17 cellular contexts compared by ENCODE assay signal in the genomic region with DNA sequence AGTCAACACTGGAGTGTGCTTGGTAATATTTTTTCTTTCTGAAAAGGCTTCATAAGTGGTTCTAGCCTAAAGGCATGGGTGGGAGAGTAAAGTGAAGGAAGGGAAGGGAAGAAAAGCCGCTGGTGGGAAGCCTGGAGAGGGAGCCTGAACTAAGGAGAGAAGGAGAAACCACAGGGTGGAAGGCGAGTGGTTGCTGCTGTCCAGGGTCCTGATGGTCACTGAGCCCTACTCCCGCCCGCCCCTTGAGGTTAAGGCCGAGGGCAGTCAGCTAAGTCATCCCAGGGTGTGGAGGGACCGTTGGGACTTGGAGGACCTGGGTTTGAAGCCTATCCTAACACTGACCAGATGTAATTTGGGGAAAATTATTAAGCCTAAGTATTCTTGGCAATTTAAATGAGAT.
DNase-seq lines count a peak whose midpoint lies in the region; ATAC-seq, FAIRE-seq and TF ChIP-seq lines count a peak whose summit lies in the region.
"Had no signal": no experiment of that assay in that cellular context is flagged by ENCODE, and none has a peak within 500 bp of the region (broad histone marks: within the 10 kb centered on the region; RNA-seq: fewer than 3 reads in every experiment).

No MANE protein-coding gene starts in this region.

- CTCF ChIA-PET in A549 (lab: Yijun Ruan, JAX): interaction anchor here (1.0 kb wide), 1 partner anchor 8 kb away, joined by 3 read pairs; no protein-coding TSS in a partner anchor
- CTCF ChIA-PET in CD4-positive, alpha-beta T cell (lab: Charles Lee): no interaction called here

- H3K9me3 ChIP-seq in A549 (no peaks in the 10 kb centered on the region), SJSA1 (replicated peaks) (peaks cover 21% of the 10 kb centered on the region)
- H3K9me3 ChIP-seq in CD4-positive, alpha-beta T cell (ENCODE audit: control insufficient read depth, low read length): no peaks in the 10 kb centered on the region
- H3K9me3 ChIP-seq: prostate gland had no signal

- H3K36me3 Mint-ChIP-seq in CD4-positive, alpha-beta T cell (ENCODE audit: low read depth): no peaks in the 10 kb centered on the region
- H3K36me3 Mint-ChIP-seq: mesothelial cell of epicardium; stimulated activated memory B cell treated with anti-CD40 and anti-IgM and Interleukin-4, amounts not matched to agents 10 μg/mL and 1 μg/mL and 100 μg/mL, for 72 hours had no signal

- peaks cover 22% of the 10 kb centered on the region for H3K27me3 Mint-ChIP-seq in CD4-positive, alpha-beta T cell
- H3K27me3 Mint-ChIP-seq: stimulated activated memory B cell treated with anti-CD40 and anti-IgM and Interleukin-4, amounts not matched to agents 10 μg/mL and 1 μg/mL and 100 μg/mL, for 72 hours had no signal

- H3K27ac Mint-ChIP-seq in CD4-positive, alpha-beta T cell: no peak overlapping the region
- H3K27ac Mint-ChIP-seq: activated T-helper 2 cell treated with anti-CD3 and anti-CD28 coated beads, Interferon-gamma antibody, Interleukin-2, Interleukin-4, amounts not matched to agents 10 μg/mL and 5 μg/mL and 100 μg/mL, durations not matched to agents 14 hours and 24 hours and 36 hours; mesothelial cell of epicardium; stimulated activated memory B cell treated with anti-CD40 and anti-IgM and Interleukin-4, amounts not matched to agents 10 μg/mL and 1 μg/mL and 100 μg/mL, for 72 hours had no signal

- no peaks in the 10 kb centered on the region for H3K27me3 ChIP-seq in H7 (ENCODE audit: control insufficient read depth, insufficient read depth, low read length)
- peaks cover 69% of the 10 kb centered on the region for H3K27me3 ChIP-seq in SJSA1 (replicated peaks)
- no peaks in the 10 kb centered on the region for H3K27me3 ChIP-seq in CD4-positive, alpha-beta T cell (ENCODE audit: control insufficient read depth, insufficient read depth, low read length)

- no peak for TF ChIP-seq RAD21 in A549 (conservative IDR thresholded peaks at IDR 0.05 in 1 of 2, IDR thresholded peaks at IDR 0.05 in 1 of 2)

- intact Hi-C loops in CD4-positive, alpha-beta T cell (cut with DNase I, micrococcal nuclease): no loop called here

- no peak overlapping the region for H3K4me2 ChIP-seq in A549

- H3K4me1 ChIP-seq in A549 (no peaks in the 10 kb centered on the region), SJSA1 (replicated peaks) (no peaks in the 10 kb centered on the region)
- H3K4me1 ChIP-seq: prostate gland had no signal

- H3K4me3 Mint-ChIP-seq in CD4-positive, alpha-beta T cell: no peak overlapping the region
- H3K4me3 Mint-ChIP-seq: mesothelial cell of epicardium; stimulated activated memory B cell treated with anti-CD40 and anti-IgM and Interleukin-4, amounts not matched to agents 10 μg/mL and 1 μg/mL and 100 μg/mL, for 72 hours had no signal

- FAIRE-seq in A549 (lab: Jason Lieb, UNC) (no peak), HTR-8/SVneo (lab: Jason Lieb, UNC) (no peak)
- FAIRE-seq: bronchial epithelial cell had no signal

- POLR2A ChIA-PET in A549 (lab: Yijun Ruan, JAX): no interaction called here
- POLR2A ChIA-PET in CD4-positive, alpha-beta T cell (lab: Charles Lee): no interaction called here

- DNase-seq in A549 (ENCODE audit: low read depth in 1 of 2, low spot score in 1 of 2) (peak; percentile 17 to 19), H7 (peak; percentile 90), SJSA1 (ENCODE audit: low read depth in 1 of 2, low spot score in 2 of 2) (peak; percentile 67 to 96), iPS-NIHi7 (ENCODE audit: extremely low spot score) (peak; percentile 95), NCI-H2107 (lab: John Stamatoyannopoulos, UW) (no peak), HTR-8/SVneo (ENCODE audit: insufficient read length, low spot score) (no peak)
- no peak for DNase-seq in CD4-positive, alpha-beta T cell
- DNase-seq: activated CD4-positive, alpha-beta T cell treated with anti-CD3 and anti-CD28 coated beads for 48 hours; NCI-H1694; NCI-H748 treated with DMSO at 0.1 percent for 48 hours; SW 1271 had no signal

- no peaks in the 10 kb centered on the region for H3K9me3 Mint-ChIP-seq in CD4-positive, alpha-beta T cell
- H3K9me3 Mint-ChIP-seq: activated T-helper 2 cell treated with anti-CD3 and anti-CD28 coated beads, Interferon-gamma antibody, Interleukin-2, Interleukin-4, amounts not matched to agents 10 μg/mL and 5 μg/mL and 100 μg/mL, durations not matched to agents 14 hours and 24 hours and 36 hours; mesothelial cell of epicardium had no signal

- ATAC-seq in A549 (peak; percentile 64 to 72; a peak in 4 of 6 replicates), GM21367 (IDR thresholded peaks at IDR 0.05; ENCODE audit: unreplicated experiment) (no peak)
- ATAC-seq in CD4-positive, alpha-beta T cell (ENCODE audit: poor library complexity): no peak
- ATAC-seq: stimulated activated memory B cell treated with anti-CD40 and anti-IgM and Interleukin-4, amounts not matched to agents 10 μg/mL and 1 μg/mL and 100 μg/mL, for 72 hours had no signal

- H3K4me3 ChIP-seq in A549 (no peak overlapping the region), H7 (ENCODE audit: insufficient read depth, low read depth, low read length) (no peak overlapping the region), SJSA1 (no peak overlapping the region)
- H3K4me3 ChIP-seq: prostate gland had no signal

- H3K36me3 ChIP-seq in H7 (replicated peaks; ENCODE audit: control insufficient read depth, insufficient read depth, low read length): no peaks in the 10 kb centered on the region
- H3K36me3 ChIP-seq in SJSA1: no peaks in the 10 kb centered on the region
- H3K36me3 ChIP-seq: prostate gland had no signal

- 2% methylated on average over 6 of the region's 6 CpGs for WGBS in A549 (ENCODE audit: missing lambda C conversion rate)

- H3K4me1 Mint-ChIP-seq in CD4-positive, alpha-beta T cell (ENCODE audit: low read depth): no peaks in the 10 kb centered on the region
- H3K4me1 Mint-ChIP-seq: mesothelial cell of epicardium; stimulated activated memory B cell treated with anti-CD40 and anti-IgM and Interleukin-4, amounts not matched to agents 10 μg/mL and 1 μg/mL and 100 μg/mL, for 72 hours had no signal

- no peak for TF ChIP-seq POLR2A in A549 (IDR thresholded peaks at IDR 0.05; ENCODE audit: low read length)

- TF ChIP-seq EP300 in A549 (IDR thresholded peaks at IDR 0.05): no peak

- no peak overlapping the region for H3K27ac ChIP-seq in A549
- no peak overlapping the region for H3K27ac ChIP-seq in SJSA1
- H3K27ac ChIP-seq in CD4-positive, alpha-beta T cell (ENCODE audit: low read depth, low read length): no peak overlapping the region
- H3K27ac ChIP-seq: prostate gland had no signal

- TF ChIP-seq CTCF in A549 (IDR thresholded peaks at IDR 0.05): no peak
- TF ChIP-seq CTCF in CD4-positive, alpha-beta T cell (IDR thresholded peaks at IDR 0.05): no peak

TF ChIP-seq in A549, 52 proteins besides CTCF, POLR2A, EP300 and RAD21:
- TF ChIP-seq, protein P1, sequence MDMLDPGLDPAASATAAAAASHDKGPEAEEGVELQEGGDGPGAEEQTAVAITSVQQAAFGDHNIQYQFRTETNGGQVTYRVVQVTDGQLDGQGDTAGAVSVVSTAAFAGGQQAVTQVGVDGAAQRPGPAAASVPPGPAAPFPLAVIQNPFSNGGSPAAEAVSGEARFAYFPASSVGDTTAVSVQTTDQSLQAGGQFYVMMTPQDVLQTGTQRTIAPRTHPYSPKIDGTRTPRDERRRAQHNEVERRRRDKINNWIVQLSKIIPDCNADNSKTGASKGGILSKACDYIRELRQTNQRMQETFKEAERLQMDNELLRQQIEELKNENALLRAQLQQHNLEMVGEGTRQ (IDR thresholded peaks at IDR 0.05): no peak
- TF ChIP-seq, protein P2, sequence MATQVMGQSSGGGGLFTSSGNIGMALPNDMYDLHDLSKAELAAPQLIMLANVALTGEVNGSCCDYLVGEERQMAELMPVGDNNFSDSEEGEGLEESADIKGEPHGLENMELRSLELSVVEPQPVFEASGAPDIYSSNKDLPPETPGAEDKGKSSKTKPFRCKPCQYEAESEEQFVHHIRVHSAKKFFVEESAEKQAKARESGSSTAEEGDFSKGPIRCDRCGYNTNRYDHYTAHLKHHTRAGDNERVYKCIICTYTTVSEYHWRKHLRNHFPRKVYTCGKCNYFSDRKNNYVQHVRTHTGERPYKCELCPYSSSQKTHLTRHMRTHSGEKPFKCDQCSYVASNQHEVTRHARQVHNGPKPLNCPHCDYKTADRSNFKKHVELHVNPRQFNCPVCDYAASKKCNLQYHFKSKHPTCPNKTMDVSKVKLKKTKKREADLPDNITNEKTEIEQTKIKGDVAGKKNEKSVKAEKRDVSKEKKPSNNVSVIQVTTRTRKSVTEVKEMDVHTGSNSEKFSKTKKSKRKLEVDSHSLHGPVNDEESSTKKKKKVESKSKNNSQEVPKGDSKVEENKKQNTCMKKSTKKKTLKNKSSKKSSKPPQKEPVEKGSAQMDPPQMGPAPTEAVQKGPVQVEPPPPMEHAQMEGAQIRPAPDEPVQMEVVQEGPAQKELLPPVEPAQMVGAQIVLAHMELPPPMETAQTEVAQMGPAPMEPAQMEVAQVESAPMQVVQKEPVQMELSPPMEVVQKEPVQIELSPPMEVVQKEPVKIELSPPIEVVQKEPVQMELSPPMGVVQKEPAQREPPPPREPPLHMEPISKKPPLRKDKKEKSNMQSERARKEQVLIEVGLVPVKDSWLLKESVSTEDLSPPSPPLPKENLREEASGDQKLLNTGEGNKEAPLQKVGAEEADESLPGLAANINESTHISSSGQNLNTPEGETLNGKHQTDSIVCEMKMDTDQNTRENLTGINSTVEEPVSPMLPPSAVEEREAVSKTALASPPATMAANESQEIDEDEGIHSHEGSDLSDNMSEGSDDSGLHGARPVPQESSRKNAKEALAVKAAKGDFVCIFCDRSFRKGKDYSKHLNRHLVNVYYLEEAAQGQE (IDR thresholded peaks at IDR 0.05): peak; percentile 91

Comparison
In these comparisons a context has a peak if more than half of its experiments do, and no peak if none do; other contexts are left out.
1. ATAC-seq: peak in A549 (2 of 2); none in GM21367 (single experiment) and CD4-positive, alpha-beta T cell (single experiment).
2. DNase-seq: peak in A549 (2 of 2), H7 (single experiment), SJSA1 (2 of 2) and iPS-NIHi7 (single experiment); none in NCI-H2107 (single experiment), HTR-8/SVneo (single experiment) and CD4-positive, alpha-beta T cell (0 of 10).